Comparison of ENCODE assay signal across 16 cellular contexts in genomic region chr5:61610262-61611024, GRCh38.
"Had no signal": no experiment of that assay in that cellular context is flagged by ENCODE, and none has a peak within 500 bp of the region (broad histone marks: within the 10 kb centered on the region; RNA-seq: fewer than 3 reads in every experiment).

No MANE protein-coding gene starts in this region.

- H3K4me1 Mint-ChIP-seq: activated naive CD4-positive, alpha-beta T cell treated with anti-CD3 and anti-CD28 coated beads, Interleukin-2, amount 50 U/mL, for 24 hours; naive thymus-derived CD4-positive, alpha-beta T cell; stimulated activated effector memory CD8-positive, alpha-beta T cell treated with anti-CD3 and anti-CD28 coated beads, Interleukin-12 subunit alpha, Interleukin-12 subunit beta, amount 100 ng/mL, for 72 hours had no signal

- H3K27ac ChIP-seq: esophagus muscularis mucosa, gastroesophageal sphincter, heart right ventricle, sigmoid colon, stomach, upper lobe of right lung had no signal

- H3K36me3 ChIP-seq: esophagus muscularis mucosa, gastroesophageal sphincter, heart right ventricle, sigmoid colon, stomach, upper lobe of right lung had no signal

- ATAC-seq: gastroesophageal sphincter; heart right ventricle; naive thymus-derived CD4-positive, alpha-beta T cell; stimulated activated effector memory CD8-positive, alpha-beta T cell treated with anti-CD3 and anti-CD28 coated beads, Interleukin-12 subunit alpha, Interleukin-12 subunit beta, amount 100 ng/mL, for 72 hours; upper lobe of right lung had no signal

- H3K4me3 ChIP-seq: esophagus muscularis mucosa, gastroesophageal sphincter, heart right ventricle, sigmoid colon, stomach, upper lobe of right lung had no signal

- H3K36me3 Mint-ChIP-seq: activated naive CD4-positive, alpha-beta T cell treated with anti-CD3 and anti-CD28 coated beads, Interleukin-2, amount 50 U/mL, for 24 hours; naive thymus-derived CD4-positive, alpha-beta T cell; stimulated activated effector memory CD8-positive, alpha-beta T cell treated with anti-CD3 and anti-CD28 coated beads, Interleukin-12 subunit alpha, Interleukin-12 subunit beta, amount 100 ng/mL, for 72 hours had no signal

- H3K27ac Mint-ChIP-seq: activated naive CD4-positive, alpha-beta T cell treated with anti-CD3 and anti-CD28 coated beads, Interleukin-2, amount 50 U/mL, for 24 hours; dendritic cell treated with granulocyte-macrophage colony-stimulating factor and Interleukin-4, amounts not matched to agents 40 ng/mL and 50 ng/mL, for 4 days; memory B cell; naive thymus-derived CD4-positive, alpha-beta T cell; stimulated activated effector memory CD8-positive, alpha-beta T cell treated with anti-CD3 and anti-CD28 coated beads, Interleukin-12 subunit alpha, Interleukin-12 subunit beta, amount 100 ng/mL, for 72 hours; T-helper 1 cell treated with Interleukin-12 subunit alpha and Interleukin-12 subunit beta and Interleukin-4 antibody, amounts not matched to agents 30 μg/mL and 1 μg/mL, for 36 hours had no signal

- H3K9me3 ChIP-seq: esophagus muscularis mucosa, gastroesophageal sphincter, heart right ventricle, sigmoid colon, stomach, upper lobe of right lung had no signal

- DNase-seq: activated CD4-positive, CD25-positive, alpha-beta regulatory T cell treated with anti-CD3 and anti-CD28 coated beads, Interleukin-2, amount 50 U/mL, for 72 hours; activated gamma-delta T cell; effector memory CD4-positive, alpha-beta T cell; heart right ventricle; naive thymus-derived CD4-positive, alpha-beta T cell; sigmoid colon; stimulated activated CD4-positive, alpha-beta T cell treated with anti-CD3 and anti-CD28 coated beads, Interleukin-4, amount 100 ng/mL, for 24 hours; stomach; upper lobe of right lung had no signal

- H3K4me1 ChIP-seq: esophagus muscularis mucosa, gastroesophageal sphincter, sigmoid colon, stomach, upper lobe of right lung had no signal

- H3K4me3 Mint-ChIP-seq: activated naive CD4-positive, alpha-beta T cell treated with anti-CD3 and anti-CD28 coated beads, Interleukin-2, amount 50 U/mL, for 24 hours; dendritic cell treated with granulocyte-macrophage colony-stimulating factor and Interleukin-4, amounts not matched to agents 40 ng/mL and 50 ng/mL, for 4 days; memory B cell; naive thymus-derived CD4-positive, alpha-beta T cell; stimulated activated effector memory CD8-positive, alpha-beta T cell treated with anti-CD3 and anti-CD28 coated beads, Interleukin-12 subunit alpha, Interleukin-12 subunit beta, amount 100 ng/mL, for 72 hours; T-helper 1 cell treated with Interleukin-12 subunit alpha and Interleukin-12 subunit beta and Interleukin-4 antibody, amounts not matched to agents 30 μg/mL and 1 μg/mL, for 36 hours had no signal

- H3K9me3 Mint-ChIP-seq: activated naive CD4-positive, alpha-beta T cell treated with anti-CD3 and anti-CD28 coated beads, Interleukin-2, amount 50 U/mL, for 24 hours; dendritic cell treated with granulocyte-macrophage colony-stimulating factor and Interleukin-4, amounts not matched to agents 40 ng/mL and 50 ng/mL, for 4 days; memory B cell; naive thymus-derived CD4-positive, alpha-beta T cell; stimulated activated effector memory CD8-positive, alpha-beta T cell treated with anti-CD3 and anti-CD28 coated beads, Interleukin-12 subunit alpha, Interleukin-12 subunit beta, amount 100 ng/mL, for 72 hours; T-helper 1 cell treated with Interleukin-12 subunit alpha and Interleukin-12 subunit beta and Interleukin-4 antibody, amounts not matched to agents 30 μg/mL and 1 μg/mL, for 36 hours had no signal

- H3K27me3 ChIP-seq: esophagus muscularis mucosa, sigmoid colon, stomach, upper lobe of right lung had no signal
